ENCODE assay signal across 7 cellular contexts in the genomic region with DNA sequence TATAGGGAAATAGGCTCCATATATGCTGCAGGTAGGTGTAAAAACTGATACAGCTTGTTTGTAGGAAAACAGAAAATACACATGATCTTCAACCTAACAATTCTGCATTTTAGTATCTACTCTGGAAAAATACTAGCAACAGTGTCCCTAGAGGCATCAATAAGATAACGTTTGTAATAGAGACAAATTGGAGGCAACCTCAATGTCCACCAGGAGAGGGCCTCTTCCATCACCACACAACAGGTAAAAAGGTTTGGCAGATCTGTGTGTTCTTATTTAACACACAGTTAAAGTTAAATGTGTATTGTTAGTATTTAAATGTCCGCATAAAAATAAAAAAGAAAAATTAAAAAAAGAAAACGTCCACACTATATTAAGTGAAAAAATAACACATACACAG. TPM values are rescaled to one million over a fixed set of nuclear protein-coding genes. Genes with fewer than 3 reads are reported as not detected.
DNase-seq lines count a peak whose midpoint lies in the region; ATAC-seq and TF ChIP-seq lines count a peak whose summit lies in the region.

No MANE protein-coding gene starts in this region.

- H3K4me1 ChIP-seq in uterus: peaks cover 0 to 6% of the 10 kb centered on the region in 2 donors

- H3K4me3 ChIP-seq in SU-DHL-6 (ENCODE audit: insufficient read depth, low read length, poor library complexity, severe bottlenecking) (no peak overlapping the region), uterus (no peak overlapping the region)

- peak; percentile 42 for ATAC-seq in HG03175 (IDR thresholded peaks at IDR 0.05; ENCODE audit: unreplicated experiment)

- H3K9me2 ChIP-seq in SU-DHL-6 (replicated peaks; ENCODE audit: insufficient read depth, low read length): no peaks in the 10 kb centered on the region

- H2AFZ ChIP-seq in SU-DHL-6 (ENCODE audit: low read depth, low read length, severe bottlenecking): no peak overlapping the region

- H3K36me3 ChIP-seq in SU-DHL-6 (ENCODE audit: low read length) (0 out of 2 replicates have a peak, but pooled peaks cover 4% of the 10 kb centered on the region), uterus (no peaks in the 10 kb centered on the region)

- TF ChIP-seq CTCF in SU-DHL-6 (IDR thresholded peaks at IDR 0.05; ENCODE audit: insufficient read depth, low read length, poor library complexity, severe bottlenecking) (peak; percentile 34), uterus (IDR thresholded peaks at IDR 0.05) (peak in 1 of 4 experiments; percentile 15)

- H4K20me1 ChIP-seq in SU-DHL-6 (ENCODE audit: low read depth, low read length): no peaks in the 10 kb centered on the region

- H3K9me3 ChIP-seq in SU-DHL-6 (ENCODE audit: insufficient read depth, low read length) (no peaks in the 10 kb centered on the region), uterus (no peaks in the 10 kb centered on the region)

- peaks cover 14% of the 10 kb centered on the region; the same call in 1 of the 2 replicates for H3F3A ChIP-seq in SU-DHL-6 (ENCODE audit: insufficient read depth)

- intact Hi-C loops in uterus (cut with DNase I; ENCODE audit: low total_unique reads): no loop called here
- intact Hi-C loops in head of caudate nucleus (cut with DNase I): no loop called here

- no peak overlapping the region for H3K27ac ChIP-seq in SU-DHL-6 (ENCODE audit: low read depth, low read length)
- no peak overlapping the region for H3K27ac ChIP-seq in uterus

- H3K27me3 ChIP-seq in SU-DHL-6 (ENCODE audit: low read length): no peaks in the 10 kb centered on the region
- no peaks in the 10 kb centered on the region for H3K27me3 ChIP-seq in uterus

- H3K9ac ChIP-seq in SU-DHL-6 (ENCODE audit: low read length): no peak overlapping the region

- peak; percentile 36 for DNase-seq in DMS153 (lab: John Stamatoyannopoulos, UW)
- peak; percentile 47 for DNase-seq in iris pigment epithelial cell (ENCODE audit: low read depth)
- DNase-seq in uterus: no peak
- no peak for DNase-seq in central memory CD4-positive, alpha-beta T cell
- DNase-seq in head of caudate nucleus: no peak

- no peak overlapping the region for H3K4me2 ChIP-seq in SU-DHL-6 (ENCODE audit: low read depth, low read length, poor library complexity, severe bottlenecking)

- H3K79me2 ChIP-seq in SU-DHL-6 (ENCODE audit: insufficient read depth, low read length): peaks cover 5% of the 10 kb centered on the region

- no peak for TF ChIP-seq POLR2A in uterus (IDR thresholded peaks at IDR 0.05)

RNA-seq across cellular contexts. Expression of a gene that starts 5.4 kb away (rescaled TPM):
- 100 to 1,000 TPM in 1 of 4 donors, 10 to 100 TPM in 3; 19.1 to 106 (median 54.2) TPM for total RNA-seq in uterus

RNA-seq across cellular contexts. Expression of a gene that starts 28.5 kb away (rescaled TPM):
- total RNA-seq in uterus: 10 to 100 TPM; 10.8 to 24.7 (median 14.7) TPM

Comparison
In these comparisons a context has a peak if more than half of its experiments do, and no peak if none do; other contexts are left out.
1. DNase-seq: peak in DMS153 (single experiment) and iris pigment epithelial cell (single experiment); none in uterus (0 of 2), central memory CD4-positive, alpha-beta T cell (single experiment) and head of caudate nucleus (0 of 42).